32 cellular contexts compared by ENCODE assay signal in the genomic region with DNA sequence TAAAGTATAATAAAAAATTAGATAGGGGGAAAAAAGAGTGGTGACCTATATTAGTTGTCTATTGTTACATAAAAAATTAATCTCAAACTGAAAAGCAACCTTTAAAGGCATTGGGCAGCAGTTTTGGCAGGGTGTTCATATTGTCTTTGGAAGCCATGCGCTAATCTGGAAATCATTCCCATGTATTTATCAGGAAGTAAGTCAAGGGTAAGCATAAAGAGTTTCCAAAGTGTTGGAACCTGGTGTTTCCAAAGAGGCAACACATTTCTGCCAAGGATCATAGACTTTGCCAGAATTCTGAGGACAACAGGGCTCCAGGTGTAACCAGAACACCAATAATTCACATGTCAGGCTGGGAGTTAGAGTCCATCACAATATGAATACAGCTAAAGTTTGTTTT. TPM values are rescaled to one million over a fixed set of nuclear protein-coding genes. Genes with fewer than 3 reads are reported as not detected.
"Had no signal": no experiment of that assay in that cellular context is flagged by ENCODE, and none has a peak within 500 bp of the region (broad histone marks: within the 10 kb centered on the region; RNA-seq: fewer than 3 reads in every experiment).

No MANE protein-coding gene starts in this region.

- H3K9me3 ChIP-seq: neutrophil, ovary, psoas muscle, right lobe of liver, sigmoid colon, stomach, suprapubic skin, testis, transverse colon, upper lobe of right lung, uterus had no signal

- H3K4me3 Mint-ChIP-seq: naive B cell; naive thymus-derived CD8-positive, alpha-beta T cell; natural killer cell treated with Interleukin-12 subunit alpha and Interleukin-12 subunit beta and Interleukin-15 and Interleukin-18, amount 100 ng/mL, for 72 hours; nephron progenitor cell; neural crest cell; stimulated activated effector memory CD8-positive, alpha-beta T cell treated with anti-CD3 and anti-CD28 coated beads, Interleukin-12 subunit alpha, Interleukin-12 subunit beta, amount 100 ng/mL, for 72 hours; stimulated activated naive B cell treated with anti-CD40 and anti-IgM and Interleukin-4, amounts not matched to agents 10 μg/mL and 1 μg/mL and 100 μg/mL, for 72 hours; stimulated activated naive CD8-positive, alpha-beta T cell treated with anti-CD3 and anti-CD28 coated beads, Interleukin-15, Interleukin-2, amounts not matched to agents 100 ng/mL and 50 ng/mL, for 24 hours; type B pancreatic cell had no signal

- H3K27me3 ChIP-seq: neutrophil, ovary, right lobe of liver, sigmoid colon, stomach, suprapubic skin, testis, tibial artery, transverse colon, upper lobe of right lung, uterus had no signal

- H3K9ac ChIP-seq: parathyroid adenoma had no signal

- DNase-seq: naive B cell; naive thymus-derived CD8-positive, alpha-beta T cell; nephron progenitor cell; nucleus accumbens; ovary; posterior cingulate gyrus; psoas muscle; right cardiac atrium; right lobe of liver; sigmoid colon; spleen; stimulated activated CD4-positive, alpha-beta T cell treated with anti-CD3 and anti-CD28 coated beads, Interleukin-12 subunit alpha, Interleukin-12 subunit beta, amount 100 ng/mL, for 4 hours; stimulated activated CD4-positive, alpha-beta T cell treated with anti-CD3 and anti-CD28 coated beads, Interleukin-1b, Interleukin-23, amount 100 ng/mL, for 48 hours; stimulated activated CD4-positive, alpha-beta T cell treated with anti-CD3 and anti-CD28 coated beads, Interleukin-4, amount 100 ng/mL, for 1 hour; stimulated activated naive B cell treated with anti-CD40 and anti-IgM and Interleukin-4, amounts not matched to agents 10 μg/mL and 1 μg/mL and 100 μg/mL, for 72 hours; stimulated activated naive CD4-positive, alpha-beta T cell treated with Interleukin-2 at 50 U/mL for 16 hours; stomach; testis; tibial artery; transverse colon; upper lobe of right lung; uterus had no signal

- H3K27ac ChIP-seq: neutrophil, ovary, parathyroid adenoma, psoas muscle, right lobe of liver, sigmoid colon, spleen, stomach, suprapubic skin, testis, tibial artery, transverse colon, upper lobe of right lung, uterus had no signal

- H3K36me3 ChIP-seq: neutrophil, ovary, right lobe of liver, sigmoid colon, spleen, stomach, suprapubic skin, tibial artery, transverse colon, upper lobe of right lung, uterus had no signal

- H3K4me2 ChIP-seq: smooth muscle cell had no signal

- H3K79me2 ChIP-seq: parathyroid adenoma had no signal

- ATAC-seq: naive thymus-derived CD8-positive, alpha-beta T cell; natural killer cell treated with Interleukin-12 subunit alpha and Interleukin-12 subunit beta and Interleukin-15 and Interleukin-18, amount 100 ng/mL, for 72 hours; psoas muscle; right cardiac atrium; stimulated activated effector memory CD8-positive, alpha-beta T cell treated with anti-CD3 and anti-CD28 coated beads, Interleukin-12 subunit alpha, Interleukin-12 subunit beta, amount 100 ng/mL, for 72 hours; stimulated activated naive B cell treated with anti-CD40 and anti-IgM and Interleukin-4, amounts not matched to agents 10 μg/mL and 1 μg/mL and 100 μg/mL, for 72 hours; upper lobe of right lung had no signal

- H3K9me3 Mint-ChIP-seq: nephron progenitor cell; stimulated activated effector memory CD8-positive, alpha-beta T cell treated with anti-CD3 and anti-CD28 coated beads, Interleukin-12 subunit alpha, Interleukin-12 subunit beta, amount 100 ng/mL, for 72 hours; type B pancreatic cell had no signal

- H3K4me3 ChIP-seq: ovary, psoas muscle, right lobe of liver, sigmoid colon, smooth muscle cell, spleen, stomach, suprapubic skin, testis, tibial artery, transverse colon, upper lobe of right lung, uterus had no signal

- H3K4me1 Mint-ChIP-seq: naive B cell; naive thymus-derived CD8-positive, alpha-beta T cell; neural crest cell; stimulated activated effector memory CD8-positive, alpha-beta T cell treated with anti-CD3 and anti-CD28 coated beads, Interleukin-12 subunit alpha, Interleukin-12 subunit beta, amount 100 ng/mL, for 72 hours; stimulated activated naive B cell treated with anti-CD40 and anti-IgM and Interleukin-4, amounts not matched to agents 10 μg/mL and 1 μg/mL and 100 μg/mL, for 72 hours had no signal

- H3K27ac Mint-ChIP-seq: naive B cell; naive thymus-derived CD8-positive, alpha-beta T cell; natural killer cell treated with Interleukin-12 subunit alpha and Interleukin-12 subunit beta and Interleukin-15 and Interleukin-18, amount 100 ng/mL, for 72 hours; nephron progenitor cell; progenitor cell of endocrine pancreas; stimulated activated effector memory CD8-positive, alpha-beta T cell treated with anti-CD3 and anti-CD28 coated beads, Interleukin-12 subunit alpha, Interleukin-12 subunit beta, amount 100 ng/mL, for 72 hours; stimulated activated naive B cell treated with anti-CD40 and anti-IgM and Interleukin-4, amounts not matched to agents 10 μg/mL and 1 μg/mL and 100 μg/mL, for 72 hours; stimulated activated naive CD8-positive, alpha-beta T cell treated with anti-CD3 and anti-CD28 coated beads, Interleukin-15, Interleukin-2, amounts not matched to agents 100 ng/mL and 50 ng/mL, for 24 hours; type B pancreatic cell had no signal

- H3K36me3 Mint-ChIP-seq: naive B cell; naive thymus-derived CD8-positive, alpha-beta T cell; natural killer cell treated with Interleukin-12 subunit alpha and Interleukin-12 subunit beta and Interleukin-15 and Interleukin-18, amount 100 ng/mL, for 72 hours; stimulated activated effector memory CD8-positive, alpha-beta T cell treated with anti-CD3 and anti-CD28 coated beads, Interleukin-12 subunit alpha, Interleukin-12 subunit beta, amount 100 ng/mL, for 72 hours; stimulated activated naive B cell treated with anti-CD40 and anti-IgM and Interleukin-4, amounts not matched to agents 10 μg/mL and 1 μg/mL and 100 μg/mL, for 72 hours; type B pancreatic cell had no signal

- H2AFZ ChIP-seq: parathyroid adenoma had no signal

- H3K27me3 Mint-ChIP-seq: progenitor cell of endocrine pancreas; stimulated activated naive B cell treated with anti-CD40 and anti-IgM and Interleukin-4, amounts not matched to agents 10 μg/mL and 1 μg/mL and 100 μg/mL, for 72 hours; stimulated activated naive CD8-positive, alpha-beta T cell treated with anti-CD3 and anti-CD28 coated beads, Interleukin-15, Interleukin-2, amounts not matched to agents 100 ng/mL and 50 ng/mL, for 24 hours; type B pancreatic cell had no signal

- H3K4me1 ChIP-seq: parathyroid adenoma, psoas muscle, right lobe of liver, spleen, stomach, suprapubic skin, testis, tibial artery, transverse colon, upper lobe of right lung, uterus had no signal

RNA-seq across cellular contexts. Expression of a gene that starts 55.7 kb away (rescaled TPM):
- total RNA-seq: naive thymus-derived CD8-positive, alpha-beta T cell; natural killer cell treated with Interleukin-12 subunit alpha and Interleukin-12 subunit beta and Interleukin-15 and Interleukin-18, amount 100 ng/mL, for 72 hours had no signal
